8 cellular contexts compared by ENCODE assay signal in the genomic region with DNA sequence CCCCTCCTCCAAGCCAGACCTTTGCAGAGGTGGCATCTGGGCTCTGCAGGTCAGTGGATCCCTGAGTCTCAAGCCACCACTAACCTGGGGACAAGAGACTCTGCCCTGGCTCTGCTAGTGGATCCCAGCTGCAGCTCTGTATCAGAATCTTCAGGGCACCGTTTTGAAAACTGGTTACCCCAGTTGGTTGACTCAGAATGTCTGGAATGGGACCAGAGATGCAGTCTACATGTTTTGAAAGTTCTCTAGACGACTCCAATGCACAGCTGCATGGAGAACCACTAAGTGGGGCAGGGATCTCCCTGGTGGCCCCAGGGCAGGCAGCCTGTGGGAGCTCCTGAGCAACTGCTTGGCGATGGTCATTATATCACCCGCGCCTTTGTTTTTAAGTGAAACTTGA.
"Had no signal": no experiment of that assay in that cellular context is flagged by ENCODE, and none has a peak within 500 bp of the region (broad histone marks: within the 10 kb centered on the region; RNA-seq: fewer than 3 reads in every experiment).

No MANE protein-coding gene starts in this region.

- ATAC-seq: activated T-cell treated with anti-CD3 and anti-CD28 coated beads, Interleukin-2, amount 50 U/mL, for 72 hours had no signal

- DNase-seq: activated CD4-positive, alpha-beta T cell treated with anti-CD3 and anti-CD28 coated beads, Interleukin-2, amount 50 U/mL, for 4 hours; activated CD4-positive, CD25-positive, alpha-beta regulatory T cell treated with anti-CD3 and anti-CD28 coated beads, Interleukin-2, amount 50 U/mL, for 72 hours; activated naive CD8-positive, alpha-beta T cell treated with anti-CD3 and anti-CD28 coated beads, Interleukin-2, amount 10 ng/mL, durations not matched to agents 7 days and 5 days; activated T-cell treated with anti-CD3 and anti-CD28 coated beads, Interleukin-2, amount 50 U/mL, for 72 hours; aorta; dorsolateral prefrontal cortex; left ventricle myocardium inferior; uterus had no signal
